In the genomic region with DNA sequence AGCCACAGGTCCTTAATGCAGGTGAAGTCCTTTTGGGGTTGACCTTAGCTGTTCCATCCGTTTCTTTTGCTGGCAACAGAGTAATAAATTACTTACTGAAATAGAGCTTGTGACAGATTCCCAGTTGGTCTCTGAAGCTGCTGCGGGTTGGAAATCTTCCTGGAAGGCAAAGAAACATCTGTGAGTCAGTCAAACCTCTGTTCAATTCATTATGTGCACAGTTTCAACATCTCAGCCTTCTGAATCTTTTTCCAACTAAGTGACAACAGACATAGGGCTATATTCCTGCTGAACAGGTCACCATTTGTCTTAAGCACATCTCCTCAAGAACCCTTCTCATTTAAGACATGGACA, we compare ENCODE assay signal across 18 cellular contexts.
DNase-seq lines count a peak whose midpoint lies in the region; ATAC-seq and TF ChIP-seq lines count a peak whose summit lies in the region.
"Had no signal": no experiment of that assay in that cellular context is flagged by ENCODE, and none has a peak within 500 bp of the region (broad histone marks: within the 10 kb centered on the region; RNA-seq: fewer than 3 reads in every experiment).

No MANE protein-coding gene starts in this region.

- H3K27me3 Mint-ChIP-seq in activated T-helper 1 cell treated with anti-CD3 and anti-CD28 coated beads, Interleukin-12 subunit alpha, Interleukin-12 subunit beta, Interleukin-2, Interleukin-4 antibody, amounts not matched to agents 30 ng/mL and 10 ng/mL and 1 ng/mL, durations not matched to agents 14 hours and 24 hours and 36 hours (ENCODE audit: insufficient read depth), result peaks cover 2% of the 10 kb centered on the region
- H3K27me3 Mint-ChIP-seq: central memory CD8-positive, alpha-beta T cell; natural killer cell treated with Interleukin-12 subunit alpha and Interleukin-12 subunit beta and Interleukin-15 and Interleukin-18, amount 100 ng/mL, for 72 hours had no signal

- no peaks in the 10 kb centered on the region for H3K27me3 ChIP-seq in Karpas-422 (ENCODE audit: low read length)
- H3K27me3 ChIP-seq: uterus had no signal

- no peak for TF ChIP-seq CTCF in cardiac fibroblast (IDR thresholded peaks at IDR 0.05; ENCODE audit: low read depth, low read length)

- H3K4me2 ChIP-seq in Karpas-422 (ENCODE audit: low read depth, low read length, poor library complexity, severe bottlenecking), result no peak overlapping the region
- H3K4me2 ChIP-seq: A549 had no signal

- H3K36me3 ChIP-seq in Karpas-422 (ENCODE audit: insufficient read depth, low read length), result peaks cover 72% of the 10 kb centered on the region
- H3K36me3 ChIP-seq: lower lobe of right lung, uterus had no signal

- intact Hi-C loops in left ventricle myocardium superior (cut with micrococcal nuclease), result no loop called here
- intact Hi-C loops in activated T-helper 1 cell treated with anti-CD3 and anti-CD28 coated beads, Interleukin-12 subunit alpha, Interleukin-12 subunit beta, Interleukin-2, Interleukin-4 antibody, amounts not matched to agents 30 ng/mL and 10 ng/mL and 1 ng/mL, durations not matched to agents 14 hours and 24 hours and 36 hours (cut with micrococcal nuclease), result no loop called here

- no peaks in the 10 kb centered on the region for H3K9me3 Mint-ChIP-seq in activated T-helper 1 cell treated with anti-CD3 and anti-CD28 coated beads, Interleukin-12 subunit alpha, Interleukin-12 subunit beta, Interleukin-2, Interleukin-4 antibody, amounts not matched to agents 30 ng/mL and 10 ng/mL and 1 ng/mL, durations not matched to agents 14 hours and 24 hours and 36 hours
- H3K9me3 Mint-ChIP-seq: activated naive CD4-positive, alpha-beta T cell treated with anti-CD3 and anti-CD28 coated beads for 36 hours; central memory CD8-positive, alpha-beta T cell; natural killer cell treated with Interleukin-12 subunit alpha and Interleukin-12 subunit beta and Interleukin-15 and Interleukin-18, amount 100 ng/mL, for 72 hours; WTC11 had no signal

- ATAC-seq in left ventricle myocardium superior (peak; percentile 80), GM21619 (IDR thresholded peaks at IDR 0.05; ENCODE audit: unreplicated experiment) (no peak)
- ATAC-seq: A549; lower lobe of right lung; natural killer cell treated with Interleukin-12 subunit alpha and Interleukin-12 subunit beta and Interleukin-15 and Interleukin-18, amount 100 ng/mL, for 72 hours; WTC11 had no signal

- H3K9me3 ChIP-seq in Karpas-422 (ENCODE audit: low read length), result no peaks in the 10 kb centered on the region
- H3K9me3 ChIP-seq: A549, lower lobe of right lung, uterus had no signal

- H3K27ac ChIP-seq in Karpas-422 (ENCODE audit: low read length), result peak overlapping the region; percentile 1; the same call in 1 of the 2 replicates
- H3K27ac ChIP-seq: A549, lower lobe of right lung, uterus had no signal

- H4K20me1 ChIP-seq in Karpas-422 (ENCODE audit: insufficient read depth, low read depth, low read length), result no peaks in the 10 kb centered on the region

- H2AFZ ChIP-seq in Karpas-422 (ENCODE audit: low read length), result no peak overlapping the region

- no peaks in the 10 kb centered on the region for H3K9me2 ChIP-seq in Karpas-422 (replicated peaks; ENCODE audit: insufficient read depth, low read length)

- peaks cover 59% of the 10 kb centered on the region for H3K79me2 ChIP-seq in Karpas-422 (ENCODE audit: low read length)

- H3K36me3 Mint-ChIP-seq in activated T-helper 1 cell treated with anti-CD3 and anti-CD28 coated beads, Interleukin-12 subunit alpha, Interleukin-12 subunit beta, Interleukin-2, Interleukin-4 antibody, amounts not matched to agents 30 ng/mL and 10 ng/mL and 1 ng/mL, durations not matched to agents 14 hours and 24 hours and 36 hours (ENCODE audit: low read depth), result no peaks in the 10 kb centered on the region

- H3K4me3 ChIP-seq in Karpas-422 (ENCODE audit: low read length) (no peak overlapping the region), cardiac fibroblast (replicated peaks in 1 of 2; ENCODE audit: low read depth in 2 of 2, low read length in 2 of 2) (no peak overlapping the region)
- H3K4me3 ChIP-seq: A549, lower lobe of right lung, uterus had no signal

- DNase-seq in A172 (ENCODE audit: low spot score), result peak; percentile 51
- no peak for DNase-seq in Karpas-422
- peak; percentile 50 to 75 for DNase-seq in cardiac fibroblast (ENCODE audit: low read depth in 2 of 2)
- DNase-seq in left ventricle myocardium superior, result no peak
- no peak for DNase-seq in KBM-7
- DNase-seq in NCI-H187 treated with DMSO at 0.1 percent for 48 hours (lab: John Stamatoyannopoulos, UW), result no peak
- DNase-seq in activated T-helper 1 cell treated with anti-CD3 and anti-CD28 coated beads, Interleukin-12 subunit alpha, Interleukin-12 subunit beta, Interleukin-2, Interleukin-4 antibody, amounts not matched to agents 30 ng/mL and 10 ng/mL and 1 ng/mL, durations not matched to agents 14 hours and 24 hours and 36 hours (ENCODE audit: low spot score), result no peak
- DNase-seq: activated naive CD4-positive, alpha-beta T cell treated with anti-CD3 and anti-CD28 coated beads for 36 hours; GF-D8; lower lobe of right lung; NCI-H1417; stimulated activated naive CD4-positive, alpha-beta T cell; uterus had no signal

- no peak overlapping the region for H3K9ac ChIP-seq in Karpas-422 (ENCODE audit: low read length)

- no peaks in the 10 kb centered on the region for H3K4me1 Mint-ChIP-seq in activated T-helper 1 cell treated with anti-CD3 and anti-CD28 coated beads, Interleukin-12 subunit alpha, Interleukin-12 subunit beta, Interleukin-2, Interleukin-4 antibody, amounts not matched to agents 30 ng/mL and 10 ng/mL and 1 ng/mL, durations not matched to agents 14 hours and 24 hours and 36 hours (ENCODE audit: low read depth)
- H3K4me1 Mint-ChIP-seq: central memory CD8-positive, alpha-beta T cell; WTC11 had no signal

- H3K27ac Mint-ChIP-seq in activated T-helper 1 cell treated with anti-CD3 and anti-CD28 coated beads, Interleukin-12 subunit alpha, Interleukin-12 subunit beta, Interleukin-2, Interleukin-4 antibody, amounts not matched to agents 30 ng/mL and 10 ng/mL and 1 ng/mL, durations not matched to agents 14 hours and 24 hours and 36 hours, result no peak overlapping the region
- H3K27ac Mint-ChIP-seq: activated naive CD4-positive, alpha-beta T cell treated with anti-CD3 and anti-CD28 coated beads for 36 hours; natural killer cell treated with Interleukin-12 subunit alpha and Interleukin-12 subunit beta and Interleukin-15 and Interleukin-18, amount 100 ng/mL, for 72 hours; WTC11 had no signal

- no peak overlapping the region for H3K4me3 Mint-ChIP-seq in activated T-helper 1 cell treated with anti-CD3 and anti-CD28 coated beads, Interleukin-12 subunit alpha, Interleukin-12 subunit beta, Interleukin-2, Interleukin-4 antibody, amounts not matched to agents 30 ng/mL and 10 ng/mL and 1 ng/mL, durations not matched to agents 14 hours and 24 hours and 36 hours
- H3K4me3 Mint-ChIP-seq: activated naive CD4-positive, alpha-beta T cell treated with anti-CD3 and anti-CD28 coated beads for 36 hours; central memory CD8-positive, alpha-beta T cell; natural killer cell treated with Interleukin-12 subunit alpha and Interleukin-12 subunit beta and Interleukin-15 and Interleukin-18, amount 100 ng/mL, for 72 hours; WTC11 had no signal

- peaks cover 24% of the 10 kb centered on the region for H3K4me1 ChIP-seq in Karpas-422 (ENCODE audit: low read length)
- H3K4me1 ChIP-seq: lower lobe of right lung, uterus had no signal

- in situ Hi-C loops in KBM-7 (cut with MboI; ENCODE audit: low pct_unique_long_range_greater_than_20kb, low sequenced_read_pairs), result no loop called here

Comparison
In these comparisons a context has a peak if more than half of its experiments do, and no peak if none do; other contexts are left out.
1. DNase-seq: peak in A172 (single experiment) and cardiac fibroblast (2 of 2); none in Karpas-422 (single experiment), left ventricle myocardium superior (single experiment), KBM-7 (single experiment), NCI-H187 treated with DMSO at 0.1 percent for 48 hours (single experiment) and activated T-helper 1 cell treated with anti-CD3 and anti-CD28 coated beads, Interleukin-12 subunit alpha, Interleukin-12 subunit beta, Interleukin-2, Interleukin-4 antibody, amounts not matched to agents 30 ng/mL and 10 ng/mL and 1 ng/mL, durations not matched to agents 14 hours and 24 hours and 36 hours (single experiment).